16 cellular contexts compared by ENCODE assay signal in the genomic region with DNA sequence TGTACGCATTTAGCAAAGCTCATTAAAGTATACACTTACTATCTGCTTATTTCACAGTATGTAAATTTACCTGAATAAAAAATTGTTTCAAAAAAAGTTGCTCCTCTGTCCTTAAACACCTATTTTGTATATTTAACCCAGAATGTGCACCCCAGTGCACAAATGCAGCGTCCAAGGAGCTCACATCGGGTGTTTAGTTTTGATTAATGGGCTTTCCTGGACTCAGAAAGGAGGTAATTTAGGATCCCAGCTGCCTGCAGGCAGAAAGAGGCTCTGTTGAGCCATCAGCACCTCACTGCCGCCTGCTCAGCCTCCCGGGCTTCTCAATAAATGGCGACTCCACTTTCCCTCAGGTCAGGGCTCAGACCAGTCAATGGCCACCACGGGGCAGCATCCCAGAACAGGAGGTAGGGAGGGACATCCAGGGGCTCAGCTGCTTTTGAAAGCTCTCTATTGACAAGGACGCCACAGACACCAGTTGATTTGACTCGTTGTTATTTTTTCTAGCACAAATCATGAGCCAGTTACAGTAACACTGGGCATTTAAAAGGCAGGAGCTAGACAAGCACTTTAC.
A peak's percentile ranks its signal among the peaks of the same experiment; 100 is the strongest.
DNase-seq lines count a peak whose midpoint lies in the region; ATAC-seq and TF ChIP-seq lines count a peak whose summit lies in the region.
"Had no signal": no experiment of that assay in that cellular context is flagged by ENCODE, and none has a peak within 500 bp of the region (broad histone marks: within the 10 kb centered on the region; RNA-seq: fewer than 3 reads in every experiment).

No MANE protein-coding gene starts in this region.

- DNase-seq in HCT116 (ENCODE audit: low read depth, low spot score) = no peak
- peak; percentile 7 for DNase-seq in NCI-H526 treated with DMSO at 0.1 percent for 48 hours (lab: John Stamatoyannopoulos, UW)
- DNase-seq in foreskin keratinocyte = no peak
- peak; percentile 80 for DNase-seq in neural progenitor cell (ENCODE audit: low spot score)
- no peak for DNase-seq in left lung
- DNase-seq in NCI-H345 treated with DMSO at 0.1 percent for 48 hours (lab: John Stamatoyannopoulos, UW; ENCODE audit: unreplicated experiment) = no peak
- DNase-seq in AML-193 (lab: John Stamatoyannopoulos, UW) = no peak
- DNase-seq: DMS153, NCI-H1092 treated with DMSO at 0.1 percent for 48 hours, NCI-H446, pancreas, spleen, T-helper 1 cell had no signal

- no peaks in the 10 kb centered on the region for H3K27me3 ChIP-seq in HCT116 (ENCODE audit: insufficient read depth, low read length)
- H3K27me3 ChIP-seq in foreskin keratinocyte = no peaks in the 10 kb centered on the region
- H3K27me3 ChIP-seq in neural progenitor cell = no peaks in the 10 kb centered on the region
- H3K27me3 ChIP-seq in left lung = no peaks in the 10 kb centered on the region
- H3K27me3 ChIP-seq: BLaER1 treated with 17β-estradiol and CSF1 and Interleukin-3, amounts not matched to agents 10 nM and 100 nM; dorsolateral prefrontal cortex; pancreas; spleen had no signal

- H3K27ac ChIP-seq in HCT116 (ENCODE audit: low read depth, low read length) = no peak overlapping the region
- H3K27ac ChIP-seq in foreskin keratinocyte = no peak overlapping the region
- H3K27ac ChIP-seq in neural progenitor cell = no peak overlapping the region
- no peak overlapping the region for H3K27ac ChIP-seq in left lung
- H3K27ac ChIP-seq: BLaER1 treated with 17β-estradiol and CSF1 and Interleukin-3, amounts not matched to agents 10 nM and 100 nM; pancreas had no signal

- no peak overlapping the region for H3K4me3 Mint-ChIP-seq in neural progenitor cell
- H3K4me3 Mint-ChIP-seq: stimulated activated naive CD8-positive, alpha-beta T cell treated with anti-CD3 and anti-CD28 coated beads, Interleukin-15, Interleukin-2, amounts not matched to agents 100 ng/mL and 50 ng/mL, for 24 hours had no signal

- H3K36me3 ChIP-seq in HCT116 (ENCODE audit: control insufficient read depth in 1 of 2, insufficient read depth in 2 of 2, low read length in 2 of 2) = no peaks in the 10 kb centered on the region
- H3K36me3 ChIP-seq in neural progenitor cell = no peaks in the 10 kb centered on the region
- H3K36me3 ChIP-seq in left lung = no peaks in the 10 kb centered on the region
- H3K36me3 ChIP-seq: BLaER1 treated with 17β-estradiol and CSF1 and Interleukin-3, amounts not matched to agents 10 nM and 100 nM; pancreas; spleen had no signal

- H3K4me2 ChIP-seq in HCT116 (ENCODE audit: low read length) = peak overlapping the region; percentile 30
- H3K4me2 ChIP-seq in neural progenitor cell = peak overlapping the region; percentile 2
- H3K4me2 ChIP-seq: BLaER1 treated with 17β-estradiol and CSF1 and Interleukin-3, amounts not matched to agents 10 nM and 100 nM had no signal

- no peaks in the 10 kb centered on the region for H3F3A ChIP-seq in neural progenitor cell (ENCODE audit: low read depth)

- H3K4me3 ChIP-seq in HCT116 (replicated peaks in 1 of 2; ENCODE audit: low read depth in 1 of 2, low read length in 2 of 2) (no peak overlapping the region), neural progenitor cell (no peak overlapping the region), left lung (no peak overlapping the region)
- H3K4me3 ChIP-seq: BLaER1 treated with 17β-estradiol and CSF1 and Interleukin-3, amounts not matched to agents 10 nM and 100 nM; pancreas; spleen had no signal

- no peaks in the 10 kb centered on the region for H4K20me1 ChIP-seq in HCT116 (ENCODE audit: insufficient read depth)
- no peaks in the 10 kb centered on the region for H4K20me1 ChIP-seq in neural progenitor cell (ENCODE audit: low read depth)

- peaks cover 2% of the 10 kb centered on the region for H3K27me3 Mint-ChIP-seq in neural progenitor cell (ENCODE audit: insufficient read depth, low read depth)
- H3K27me3 Mint-ChIP-seq: stimulated activated naive CD8-positive, alpha-beta T cell treated with anti-CD3 and anti-CD28 coated beads, Interleukin-15, Interleukin-2, amounts not matched to agents 100 ng/mL and 50 ng/mL, for 24 hours had no signal

- no peak for TF ChIP-seq RAD21 in HCT116 (IDR thresholded peaks at IDR 0.05; ENCODE audit: low read depth)

- ATAC-seq in HCT116 (no peak), foreskin keratinocyte (peak; percentile 26), left lung (no peak)

- H3K27ac Mint-ChIP-seq in neural progenitor cell = no peak overlapping the region
- H3K27ac Mint-ChIP-seq: stimulated activated naive CD8-positive, alpha-beta T cell treated with anti-CD3 and anti-CD28 coated beads, Interleukin-15, Interleukin-2, amounts not matched to agents 100 ng/mL and 50 ng/mL, for 24 hours had no signal

- H2AFZ ChIP-seq in HCT116 (ENCODE audit: low read depth, low read length, poor library complexity, severe bottlenecking) (no peak overlapping the region), neural progenitor cell (replicated peaks) (peak overlapping the region; percentile 60)

- TF ChIP-seq CTCF in HCT116 (IDR thresholded peaks at IDR 0.05 in 2 of 3, conservative IDR thresholded peaks at IDR 0.05 in 1 of 3; ENCODE audit: borderline replicate concordance in 1 of 3, insufficient read depth in 1 of 3, low read depth in 2 of 3, low read length in 2 of 3) (no peak), foreskin keratinocyte (conservative IDR thresholded peaks at IDR 0.05) (no peak), neural progenitor cell (IDR thresholded peaks at IDR 0.05) (peak; percentile 36), left lung (IDR thresholded peaks at IDR 0.05) (no peak)

- H3K36me3 Mint-ChIP-seq in neural progenitor cell = no peaks in the 10 kb centered on the region

- BruUV-seq in HCT116 (replicated peaks; lab: Mats Ljungman, UMichigan) = no TSS peak

- no peaks in the 10 kb centered on the region for H3K9me2 ChIP-seq in HCT116 (ENCODE audit: insufficient read depth)

- TF ChIP-seq POLR2A in HCT116 (IDR thresholded peaks at IDR 0.05; ENCODE audit: borderline replicate concordance, extremely low read depth, insufficient read depth, insufficient read length) = no peak

- H3K9me3 ChIP-seq in HCT116 (ENCODE audit: control insufficient read depth in 1 of 2, insufficient read depth in 1 of 2, low read depth in 1 of 2, low read length in 2 of 2) (no peaks in the 10 kb centered on the region), neural progenitor cell (ENCODE audit: low read depth) (no peaks in the 10 kb centered on the region), left lung (no peaks in the 10 kb centered on the region)
- H3K9me3 ChIP-seq: BLaER1 treated with 17β-estradiol and CSF1 and Interleukin-3, amounts not matched to agents 10 nM and 100 nM; pancreas; spleen had no signal

- CTCF ChIA-PET in HCT116 (lab: Charles Lee) = no interaction called here

- no peaks in the 10 kb centered on the region for H3K9me3 Mint-ChIP-seq in neural progenitor cell
- H3K9me3 Mint-ChIP-seq: stimulated activated naive CD8-positive, alpha-beta T cell treated with anti-CD3 and anti-CD28 coated beads, Interleukin-15, Interleukin-2, amounts not matched to agents 100 ng/mL and 50 ng/mL, for 24 hours had no signal

- H3K4me1 ChIP-seq in HCT116 (ENCODE audit: control insufficient read depth in 1 of 2, insufficient read depth in 2 of 2, low read length in 2 of 2) = peaks cover 5 to 23% of the 10 kb centered on the region in 2 experiments
- H3K4me1 ChIP-seq in foreskin keratinocyte = peaks cover 14% of the 10 kb centered on the region
- peaks cover 10% of the 10 kb centered on the region for H3K4me1 ChIP-seq in neural progenitor cell
- H3K4me1 ChIP-seq in left lung = peaks cover 23 to 39% of the 10 kb centered on the region in 2 donors

- RAD21 ChIA-PET in HCT116 (lab: Charles Lee; ENCODE audit: low non-redundant PET in 1 of 2, low total read pairs in 2 of 2, uncharacterized antibody in 2 of 2, unreplicated experiment in 2 of 2) = interaction anchor here in 1 of 2 experiments (0.7 kb wide), 1 partner anchor 8 kb away, joined by 3 read pairs; no protein-coding TSS in a partner anchor

- POLR2A ChIA-PET in HCT116 (lab: Charles Lee) = no interaction called here

- intact Hi-C loops in HCT116 (cut with micrococcal nuclease) (no loop called here), left lung (cut with DNase I) (no loop called here)

- H3K79me2 ChIP-seq in HCT116 (ENCODE audit: insufficient read depth, low read length) (no peaks in the 10 kb centered on the region), neural progenitor cell (ENCODE audit: low read depth) (no peaks in the 10 kb centered on the region)

- H3K9ac ChIP-seq in HCT116 (ENCODE audit: low read length) (no peak overlapping the region), neural progenitor cell (no peak overlapping the region)
- H3K9ac ChIP-seq: BLaER1 treated with 17β-estradiol and CSF1 and Interleukin-3, amounts not matched to agents 10 nM and 100 nM had no signal

- peaks cover 20% of the 10 kb centered on the region for H3K4me1 Mint-ChIP-seq in neural progenitor cell

TF ChIP-seq in HCT116, 20 proteins besides CTCF, POLR2A, EP300 and RAD21:
- TF ChIP-seq YY1 (IDR thresholded peaks at IDR 0.05; ENCODE audit: extremely low read depth, insufficient replicate concordance, low read depth, low read length) (no peak), MAX (IDR thresholded peaks at IDR 0.05) (no peak), ZFX (IDR thresholded peaks at IDR 0.05) (no peak), EZH2phosphoT487 (IDR thresholded peaks at IDR 0.05; ENCODE audit: borderline replicate concordance) (no peak), EGR1 (IDR thresholded peaks at IDR 0.05; ENCODE audit: low read depth) (no peak)

Comparison
In these comparisons a context has a peak if more than half of its experiments do, and no peak if none do; other contexts are left out.
1. DNase-seq: peak in NCI-H526 treated with DMSO at 0.1 percent for 48 hours (single experiment) and neural progenitor cell (single experiment); none in HCT116 (single experiment), foreskin keratinocyte (0 of 2), left lung (0 of 2), NCI-H345 treated with DMSO at 0.1 percent for 48 hours (single experiment) and AML-193 (0 of 2).